ENCODE assay signal across 19 cellular contexts in the genomic region with DNA sequence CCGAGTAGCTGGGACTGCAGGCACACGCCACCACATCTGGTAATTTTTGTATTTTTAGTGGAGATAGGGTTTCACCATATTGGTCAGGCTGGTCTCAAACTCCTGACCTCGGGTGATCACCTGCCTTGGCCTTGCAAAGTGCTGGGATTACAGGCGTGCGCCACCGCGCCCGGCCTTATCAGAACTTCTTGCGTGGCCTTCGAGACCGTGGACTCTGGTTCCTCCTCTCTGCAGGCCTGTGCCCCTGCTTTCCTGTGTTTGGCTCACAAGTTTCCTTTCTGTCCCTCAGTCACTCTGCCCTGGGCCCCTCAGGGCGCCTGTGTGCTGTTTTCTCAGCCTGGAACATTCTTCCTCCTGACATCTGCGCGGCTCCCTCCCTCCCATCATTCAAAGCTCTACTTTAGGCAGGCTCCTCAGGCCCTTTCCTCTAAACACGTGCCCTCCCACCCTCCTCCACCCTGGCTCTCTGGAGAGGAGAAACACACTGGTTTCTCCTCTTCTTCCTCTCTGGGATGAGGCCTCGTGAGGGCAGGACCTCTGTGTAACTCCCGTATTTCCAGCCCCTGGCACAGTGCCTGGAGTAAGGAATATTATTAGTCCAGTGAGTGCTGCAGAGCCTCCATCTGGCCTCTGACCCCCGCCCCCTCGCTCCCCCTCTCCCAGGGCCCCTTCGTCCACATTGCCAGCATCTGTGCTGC. TPM values are rescaled to one million over a fixed set of nuclear protein-coding genes. Genes with fewer than 3 reads are reported as not detected.
DNase-seq lines count a peak whose midpoint lies in the region; ATAC-seq and TF ChIP-seq lines count a peak whose summit lies in the region.
"Had no signal": no experiment of that assay in that cellular context is flagged by ENCODE, and none has a peak within 500 bp of the region (broad histone marks: within the 10 kb centered on the region; RNA-seq: fewer than 3 reads in every experiment).

No MANE protein-coding gene starts in this region.

- no peaks in the 10 kb centered on the region for H3K36me3 ChIP-seq in vagina
- H3K36me3 ChIP-seq: prostate gland had no signal

- peaks cover 16% of the 10 kb centered on the region for H3K4me1 Mint-ChIP-seq in activated CD4-positive, alpha-beta T cell treated with anti-CD3 and anti-CD28 coated beads, Interleukin-2, amount 10 ng/mL, durations not matched to agents 7 days and 5 days
- H3K4me1 Mint-ChIP-seq in activated CD4-positive, alpha-beta T cell treated with anti-CD3 and anti-CD28 coated beads for 36 hours, result peaks cover 5% of the 10 kb centered on the region

- intact Hi-C loops in activated CD4-positive, alpha-beta T cell treated with anti-CD3 and anti-CD28 coated beads for 36 hours (cut with DNase I, micrococcal nuclease), result no loop called here
- intact Hi-C loops in vagina (cut with DNase I), result no loop called here

- no peaks in the 10 kb centered on the region for H3K36me3 Mint-ChIP-seq in activated CD4-positive, alpha-beta T cell treated with anti-CD3 and anti-CD28 coated beads, Interleukin-2, amount 10 ng/mL, durations not matched to agents 7 days and 5 days (ENCODE audit: low read depth)
- no peaks in the 10 kb centered on the region for H3K36me3 Mint-ChIP-seq in activated CD4-positive, alpha-beta T cell treated with anti-CD3 and anti-CD28 coated beads for 36 hours (ENCODE audit: low read depth)

- peaks cover 8% of the 10 kb centered on the region for H3K27me3 Mint-ChIP-seq in activated CD4-positive, alpha-beta T cell treated with anti-CD3 and anti-CD28 coated beads, Interleukin-2, amount 10 ng/mL, durations not matched to agents 7 days and 5 days
- H3K27me3 Mint-ChIP-seq in activated CD4-positive, alpha-beta T cell treated with anti-CD3 and anti-CD28 coated beads for 36 hours, result no peaks in the 10 kb centered on the region

- TF ChIP-seq POLR2A in vagina (IDR thresholded peaks at IDR 0.05), result no peak

- H3K9me3 Mint-ChIP-seq in activated CD4-positive, alpha-beta T cell treated with anti-CD3 and anti-CD28 coated beads, Interleukin-2, amount 10 ng/mL, durations not matched to agents 7 days and 5 days, result no peaks in the 10 kb centered on the region
- no peaks in the 10 kb centered on the region for H3K9me3 Mint-ChIP-seq in activated CD4-positive, alpha-beta T cell treated with anti-CD3 and anti-CD28 coated beads for 36 hours (ENCODE audit: low read depth)

- POLR2A ChIA-PET in activated CD4-positive, alpha-beta T cell treated with anti-CD3 and anti-CD28 coated beads, Interleukin-2, amount 10 ng/mL, durations not matched to agents 7 days and 5 days (lab: Charles Lee), result no interaction called here
- POLR2A ChIA-PET in activated CD4-positive, alpha-beta T cell treated with anti-CD3 and anti-CD28 coated beads for 36 hours (lab: Charles Lee), result no interaction called here

- TF ChIP-seq CTCF in vagina (IDR thresholded peaks at IDR 0.05), result no peak

- H3K4me1 ChIP-seq in vagina, result peaks cover 15% of the 10 kb centered on the region
- H3K4me1 ChIP-seq: prostate gland had no signal

- H3K4me3 Mint-ChIP-seq in activated CD4-positive, alpha-beta T cell treated with anti-CD3 and anti-CD28 coated beads, Interleukin-2, amount 10 ng/mL, durations not matched to agents 7 days and 5 days, result no peak overlapping the region
- no peak overlapping the region for H3K4me3 Mint-ChIP-seq in activated CD4-positive, alpha-beta T cell treated with anti-CD3 and anti-CD28 coated beads for 36 hours

- peak overlapping the region; percentile 2 for H3K27ac ChIP-seq in vagina
- H3K27ac ChIP-seq: prostate gland had no signal

- no peak overlapping the region for H3K4me3 ChIP-seq in vagina
- H3K4me3 ChIP-seq: prostate gland had no signal

- no peaks in the 10 kb centered on the region for H3K27me3 ChIP-seq in vagina

- no peak for ATAC-seq in activated CD4-positive, alpha-beta T cell treated with anti-CD3 and anti-CD28 coated beads for 36 hours
- ATAC-seq in GM18907 (IDR thresholded peaks at IDR 0.05; ENCODE audit: unreplicated experiment), result no peak
- ATAC-seq: esophagus mucosa, left colon had no signal

- H3K9me3 ChIP-seq in vagina, result no peaks in the 10 kb centered on the region
- H3K9me3 ChIP-seq: prostate gland had no signal

- H3K27ac Mint-ChIP-seq in activated CD4-positive, alpha-beta T cell treated with anti-CD3 and anti-CD28 coated beads, Interleukin-2, amount 10 ng/mL, durations not matched to agents 7 days and 5 days, result peak overlapping the region; percentile 10
- no peak overlapping the region for H3K27ac Mint-ChIP-seq in activated CD4-positive, alpha-beta T cell treated with anti-CD3 and anti-CD28 coated beads for 36 hours

- CTCF ChIA-PET in activated CD4-positive, alpha-beta T cell treated with anti-CD3 and anti-CD28 coated beads, Interleukin-2, amount 10 ng/mL, durations not matched to agents 7 days and 5 days (lab: Charles Lee), result no interaction called here
- CTCF ChIA-PET in activated CD4-positive, alpha-beta T cell treated with anti-CD3 and anti-CD28 coated beads for 36 hours (lab: Charles Lee), result no interaction called here

- no peak for DNase-seq in activated CD4-positive, alpha-beta T cell treated with anti-CD3 and anti-CD28 coated beads, Interleukin-2, amount 10 ng/mL, durations not matched to agents 7 days and 5 days
- no peak for DNase-seq in activated CD4-positive, alpha-beta T cell treated with anti-CD3 and anti-CD28 coated beads for 36 hours
- DNase-seq in left kidney (ENCODE audit: low read depth, low spot score), result peak; percentile 63
- no peak for DNase-seq in vagina (ENCODE audit: extremely low spot score in 2 of 2)
- DNase-seq in kidney tubule cell (ENCODE audit: low spot score), result no peak
- DNase-seq: activated CD8-positive, alpha-beta memory T cell treated with anti-CD3 and anti-CD28 coated beads for 24 hours; activated effector memory CD4-positive, alpha-beta T cell treated with anti-CD3 and anti-CD28 coated beads, Interleukin-2, amount 50 U/mL, for 16 hours; dermis blood vessel endothelial cell; left colon; NCI-H187 treated with DMSO at 0.1 percent for 48 hours; NCI-H510A treated with DMSO at 0.1 percent for 48 hours; OCI-M1 had no signal

RNA-seq across cellular contexts. Expression of gene CLCN1, which starts 6.9 kb away (rescaled TPM):
- total RNA-seq in activated CD4-positive, alpha-beta T cell treated with anti-CD3 and anti-CD28 coated beads, Interleukin-2, amount 10 ng/mL, durations not matched to agents 7 days and 5 days, result under 1 TPM in 1 of 2 experiments, not detected in 1; 0.06 TPM
- under 1 TPM; 0.07 to 0.09 TPM for total RNA-seq in activated CD4-positive, alpha-beta T cell treated with anti-CD3 and anti-CD28 coated beads for 36 hours
- not detected for total RNA-seq in vagina
- total RNA-seq: astrocyte, dermis blood vessel endothelial cell, left colon, MCF 10A, myocyte had no signal

RNA-seq across cellular contexts. Expression of gene CASP2, which starts 34.6 kb away (rescaled TPM):
- total RNA-seq in activated CD4-positive, alpha-beta T cell treated with anti-CD3 and anti-CD28 coated beads, Interleukin-2, amount 10 ng/mL, durations not matched to agents 7 days and 5 days, result 100 to 1,000 TPM; 102 to 125 TPM
- total RNA-seq in activated CD4-positive, alpha-beta T cell treated with anti-CD3 and anti-CD28 coated beads for 36 hours, result 100 to 1,000 TPM in 1 of 2 experiments, 10 to 100 TPM in 1; 91.1 to 106 TPM
- total RNA-seq in vagina, result 24.8 TPM

RNA-seq across cellular contexts. Expression of gene TMEM139, which starts 38.0 kb away (rescaled TPM):
- total RNA-seq in activated CD4-positive, alpha-beta T cell treated with anti-CD3 and anti-CD28 coated beads, Interleukin-2, amount 10 ng/mL, durations not matched to agents 7 days and 5 days, result under 1 TPM; 0.29 to 0.57 TPM
- total RNA-seq in activated CD4-positive, alpha-beta T cell treated with anti-CD3 and anti-CD28 coated beads for 36 hours, result 1 to 10 TPM; 1.2 to 2.3 TPM
- total RNA-seq in vagina, result not detected
- total RNA-seq: Daoy had no signal

RNA-seq across cellular contexts. Expression of gene FAM131B, which starts 39.7 kb away (rescaled TPM):
- total RNA-seq in activated CD4-positive, alpha-beta T cell treated with anti-CD3 and anti-CD28 coated beads, Interleukin-2, amount 10 ng/mL, durations not matched to agents 7 days and 5 days, result under 1 TPM; 0.29 to 0.30 TPM
- 1 to 10 TPM; 1.7 to 1.8 TPM for total RNA-seq in activated CD4-positive, alpha-beta T cell treated with anti-CD3 and anti-CD28 coated beads for 36 hours
- total RNA-seq in vagina, result 1.5 TPM

RNA-seq across cellular contexts. Expression of gene ZYX, which starts 58.4 kb away (rescaled TPM):
- total RNA-seq in activated CD4-positive, alpha-beta T cell treated with anti-CD3 and anti-CD28 coated beads, Interleukin-2, amount 10 ng/mL, durations not matched to agents 7 days and 5 days, result 100 to 1,000 TPM; 189 TPM
- total RNA-seq in activated CD4-positive, alpha-beta T cell treated with anti-CD3 and anti-CD28 coated beads for 36 hours, result 100 to 1,000 TPM; 103 to 148 TPM
- total RNA-seq in vagina, result 86.2 TPM
